ENCODE assay signal across 10 cellular contexts in genomic region chr2:213187833-213188532, GRCh38. TPM values are rescaled to one million over a fixed set of nuclear protein-coding genes. Genes with fewer than 3 reads are reported as not detected.
A peak's percentile ranks its signal among the peaks of the same experiment; 100 is the strongest.
DNase-seq lines count a peak whose midpoint lies in the region; ATAC-seq and TF ChIP-seq lines count a peak whose summit lies in the region.
"Had no signal": no experiment of that assay in that cellular context is flagged by ENCODE, and none has a peak within 500 bp of the region (broad histone marks: within the 10 kb centered on the region; RNA-seq: fewer than 3 reads in every experiment).

No MANE protein-coding gene starts in this region.

- no peak for TF ChIP-seq CTCF in MCF 10A (IDR thresholded peaks at IDR 0.05; ENCODE audit: unreplicated experiment)
- TF ChIP-seq CTCF in breast epithelium (IDR thresholded peaks at IDR 0.05) = no peak
- no peak for TF ChIP-seq CTCF in type B pancreatic cell (conservative IDR thresholded peaks at IDR 0.05)

- CTCF ChIA-PET in MCF 10A (lab: Yijun Ruan, JAX) = no interaction called here

- DNase-seq in MCF 10A (ENCODE audit: unreplicated experiment) = peak; percentile 22
- DNase-seq in breast epithelium (ENCODE audit: low spot score in 2 of 2) = no peak
- peak; percentile 78 for DNase-seq in amniotic epithelial cell (ENCODE audit: low read depth)
- DNase-seq in type B pancreatic cell (ENCODE audit: extremely low spot score, unreplicated experiment) = no peak
- no peak for DNase-seq in HuH-7 (ENCODE audit: low spot score)
- no peak for DNase-seq in activated CD4-positive, alpha-beta T cell treated with anti-CD3 and anti-CD28 coated beads for 1 hour
- DNase-seq in natural killer cell treated with Interleukin-12 subunit alpha and Interleukin-12 subunit beta and Interleukin-15 and Interleukin-18, amount 100 ng/mL, for 72 hours (ENCODE audit: low spot score) = no peak
- DNase-seq: activated T-cell treated with anti-CD3 and anti-CD28 coated beads for 4 hours had no signal

- POLR2A ChIA-PET in MCF 10A (lab: Yijun Ruan, JAX) = interaction anchor here (0.7 kb wide), 1 partner anchor 37 kb away, joined by 3 read pairs; no protein-coding TSS in a partner anchor

- peak overlapping the region; percentile 49; the same call in 1 of the 2 replicates for H3K9ac ChIP-seq in iPS-20b (ENCODE audit: low read depth, low read length)

- H3K27ac Mint-ChIP-seq in MCF 10A (ENCODE audit: low read depth, unreplicated experiment) = peak overlapping the region; percentile 74
- H3K27ac Mint-ChIP-seq in type B pancreatic cell = peak overlapping the region; percentile 98
- H3K27ac Mint-ChIP-seq in natural killer cell treated with Interleukin-12 subunit alpha and Interleukin-12 subunit beta and Interleukin-15 and Interleukin-18, amount 100 ng/mL, for 72 hours = no peak overlapping the region

- H3K27me3 ChIP-seq in breast epithelium (no peaks in the 10 kb centered on the region), iPS-20b (ENCODE audit: insufficient read depth, low read length) (no peaks in the 10 kb centered on the region)

- H3K4me1 Mint-ChIP-seq in MCF 10A (ENCODE audit: insufficient read depth, unreplicated experiment) = peaks cover 8% of the 10 kb centered on the region
- peaks cover 26% of the 10 kb centered on the region for H3K4me1 Mint-ChIP-seq in type B pancreatic cell (ENCODE audit: unreplicated experiment)
- no peaks in the 10 kb centered on the region for H3K4me1 Mint-ChIP-seq in natural killer cell treated with Interleukin-12 subunit alpha and Interleukin-12 subunit beta and Interleukin-15 and Interleukin-18, amount 100 ng/mL, for 72 hours (ENCODE audit: low read depth in 2 of 2)

- H3K9me3 ChIP-seq in breast epithelium = peaks cover 0 to 4% of the 10 kb centered on the region in 2 donors
- no peaks in the 10 kb centered on the region for H3K9me3 ChIP-seq in iPS-20b (ENCODE audit: insufficient read depth, low read depth, low read length)

- TF ChIP-seq POLR2A in breast epithelium (IDR thresholded peaks at IDR 0.05) = no peak

- H3K9me3 Mint-ChIP-seq in MCF 10A (ENCODE audit: unreplicated experiment) (no peaks in the 10 kb centered on the region), type B pancreatic cell (peaks cover 8% of the 10 kb centered on the region)
- no peaks in the 10 kb centered on the region for H3K9me3 Mint-ChIP-seq in natural killer cell treated with Interleukin-12 subunit alpha and Interleukin-12 subunit beta and Interleukin-15 and Interleukin-18, amount 100 ng/mL, for 72 hours

- H3K27me3 Mint-ChIP-seq in MCF 10A (ENCODE audit: insufficient read depth, unreplicated experiment) = no peaks in the 10 kb centered on the region
- no peaks in the 10 kb centered on the region for H3K27me3 Mint-ChIP-seq in type B pancreatic cell
- peaks cover 8% of the 10 kb centered on the region in 2 donors for H3K27me3 Mint-ChIP-seq in natural killer cell treated with Interleukin-12 subunit alpha and Interleukin-12 subunit beta and Interleukin-15 and Interleukin-18, amount 100 ng/mL, for 72 hours

- intact Hi-C loops in MCF 10A (cut with micrococcal nuclease) (no loop called here), breast epithelium (cut with DNase I; ENCODE audit: low total_unique reads) (loop anchor here (5.0 kb wide), 1 partner anchor 1564 kb away; no protein-coding TSS in a partner anchor)

- H3K36me3 Mint-ChIP-seq in MCF 10A (ENCODE audit: insufficient read depth, unreplicated experiment) (no peaks in the 10 kb centered on the region), type B pancreatic cell (peaks cover 5% of the 10 kb centered on the region)
- H3K36me3 Mint-ChIP-seq in natural killer cell treated with Interleukin-12 subunit alpha and Interleukin-12 subunit beta and Interleukin-15 and Interleukin-18, amount 100 ng/mL, for 72 hours = no peaks in the 10 kb centered on the region

- BruUV-seq in MCF 10A (replicated peaks; lab: Mats Ljungman, UMichigan) = no TSS peak

- no peak overlapping the region for H3K4me3 ChIP-seq in breast epithelium
- peak overlapping the region; percentile 63 for H3K4me3 ChIP-seq in iPS-20b (ENCODE audit: low read length)

- H3K4me1 ChIP-seq in breast epithelium (no peaks in the 10 kb centered on the region), iPS-20b (ENCODE audit: insufficient read depth, low read length) (peaks cover 45% of the 10 kb centered on the region)

- H3K4me3 Mint-ChIP-seq in MCF 10A (ENCODE audit: unreplicated experiment) (no peak overlapping the region), type B pancreatic cell (peak overlapping the region; percentile 85)
- H3K4me3 Mint-ChIP-seq in natural killer cell treated with Interleukin-12 subunit alpha and Interleukin-12 subunit beta and Interleukin-15 and Interleukin-18, amount 100 ng/mL, for 72 hours = no peak overlapping the region

- no peak for ATAC-seq in natural killer cell treated with Interleukin-12 subunit alpha and Interleukin-12 subunit beta and Interleukin-15 and Interleukin-18, amount 100 ng/mL, for 72 hours

- H3K27ac ChIP-seq in breast epithelium (no peak overlapping the region), iPS-20b (ENCODE audit: low read length) (peak overlapping the region; percentile 67)
- H3K27ac ChIP-seq: 22Rv1 had no signal

- H3K36me3 ChIP-seq in breast epithelium (no peaks in the 10 kb centered on the region), iPS-20b (ENCODE audit: insufficient read depth, low read depth, low read length) (no peaks in the 10 kb centered on the region)

RNA-seq across cellular contexts. Expression of gene IKZF2, which starts 36.6 kb away (rescaled TPM):
- total RNA-seq in MCF 10A (2022) (6.0 and 8.8 TPM in 2 replicates), breast epithelium (10 to 100 TPM in 2 of 3 donors, 1 to 10 TPM in 1; 8.0 to 34.4 (median 22.0) TPM), type B pancreatic cell (ENCODE audit: low replicate concordance) (57.0 and 153 TPM in 2 replicates)
- total RNA-seq in natural killer cell treated with Interleukin-12 subunit alpha and Interleukin-12 subunit beta and Interleukin-15 and Interleukin-18, amount 100 ng/mL, for 72 hours = 10 to 100 TPM; 48.3 to 80.0 TPM

Comparison
In these comparisons a context has a peak if more than half of its experiments do, and no peak if none do; other contexts are left out.
1. DNase-seq: peak in MCF 10A (single experiment) and amniotic epithelial cell (single experiment); none in breast epithelium (0 of 2), type B pancreatic cell (single experiment), HuH-7 (single experiment), activated CD4-positive, alpha-beta T cell treated with anti-CD3 and anti-CD28 coated beads for 1 hour (single experiment) and natural killer cell treated with Interleukin-12 subunit alpha and Interleukin-12 subunit beta and Interleukin-15 and Interleukin-18, amount 100 ng/mL, for 72 hours (single experiment).
2. H3K27ac Mint-ChIP-seq: peak in MCF 10A (single experiment) and type B pancreatic cell (single experiment); none in natural killer cell treated with Interleukin-12 subunit alpha and Interleukin-12 subunit beta and Interleukin-15 and Interleukin-18, amount 100 ng/mL, for 72 hours (0 of 2).